Comparison of ENCODE assay signal across 1 cellular context in the genomic region with DNA sequence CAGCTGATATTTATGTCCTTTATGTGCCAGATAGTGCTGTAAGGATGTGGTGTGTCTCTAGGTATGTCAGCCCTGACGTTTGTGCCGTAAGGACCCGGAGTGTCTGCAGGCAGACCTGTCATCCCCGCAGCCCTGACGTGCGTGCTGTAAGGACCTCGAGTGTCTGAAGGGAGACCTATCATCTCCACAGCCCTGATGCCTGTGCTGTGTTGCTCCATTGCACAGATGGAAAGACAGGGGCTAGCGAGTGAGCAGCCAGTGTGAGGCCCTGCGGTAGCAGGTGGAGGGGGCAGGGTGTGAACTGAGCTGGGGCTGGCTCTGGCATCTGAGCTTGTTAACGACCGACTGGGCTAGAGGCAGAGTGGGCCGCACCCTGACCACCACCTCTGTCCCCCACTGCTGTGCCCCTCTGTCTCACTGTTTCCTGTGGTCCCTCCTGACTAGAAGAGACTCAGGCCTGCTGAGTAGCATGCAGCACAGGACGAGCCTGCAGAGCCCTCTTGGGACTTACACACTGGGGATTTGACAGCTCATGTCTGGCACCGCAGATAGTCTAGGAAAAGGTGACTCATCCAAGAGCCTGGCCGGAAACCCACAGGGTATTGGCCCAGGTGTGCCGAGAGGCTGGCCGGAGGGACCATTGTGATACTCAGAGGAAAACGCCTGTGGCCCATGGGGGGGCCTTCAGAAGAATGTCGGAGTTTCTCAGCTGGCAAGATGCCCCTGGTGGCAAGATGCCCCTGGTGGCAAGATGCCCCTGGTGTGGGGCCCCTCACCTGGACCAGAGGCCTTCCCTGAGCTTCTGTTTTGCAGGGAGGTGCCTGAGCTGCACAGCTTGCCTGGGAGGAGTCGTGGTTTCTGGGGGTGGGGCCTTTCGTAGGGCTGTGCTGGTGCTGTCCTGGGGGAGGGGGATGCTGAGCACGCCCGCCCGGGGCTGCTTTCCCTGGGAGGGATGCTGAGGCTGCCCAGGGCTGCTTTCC.
TF ChIP-seq lines count a peak whose summit lies in the region.

No MANE protein-coding gene starts in this region.

TF ChIP-seq in K562, 482 proteins besides CTCF, POLR2A, EP300 and RAD21 (continued from another document and continues in another):
- no peak for TF ChIP-seq ZNF175 (CRISPR knock-in tag; IDR thresholded peaks at IDR 0.05; ENCODE audit: low read depth)
- TF ChIP-seq ZNF324 (CRISPR knock-in tag; IDR thresholded peaks at IDR 0.05), result no peak
- TF ChIP-seq SP2 (IDR thresholded peaks at IDR 0.05; ENCODE audit: extremely low read depth, low read depth, low read length, poor library complexity, severe bottlenecking), result no peak
- TF ChIP-seq, protein P1, sequence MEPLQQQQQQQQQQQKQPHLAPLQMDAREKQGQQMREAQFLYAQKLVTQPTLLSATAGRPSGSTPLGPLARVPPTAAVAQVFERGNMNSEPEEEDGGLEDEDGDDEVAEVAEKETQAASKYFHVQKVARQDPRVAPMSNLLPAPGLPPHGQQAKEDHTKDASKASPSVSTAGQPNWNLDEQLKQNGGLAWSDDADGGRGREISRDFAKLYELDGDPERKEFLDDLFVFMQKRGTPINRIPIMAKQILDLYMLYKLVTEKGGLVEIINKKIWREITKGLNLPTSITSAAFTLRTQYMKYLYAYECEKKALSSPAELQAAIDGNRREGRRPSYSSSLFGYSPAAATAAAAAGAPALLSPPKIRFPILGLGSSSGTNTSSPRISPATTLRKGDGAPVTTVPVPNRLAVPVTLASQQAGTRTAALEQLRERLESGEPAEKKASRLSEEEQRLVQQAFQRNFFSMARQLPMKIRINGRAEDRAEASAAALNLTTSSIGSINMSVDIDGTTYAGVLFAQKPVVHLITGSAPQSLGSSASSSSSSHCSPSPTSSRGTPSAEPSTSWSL (CRISPR knock-in tag; IDR thresholded peaks at IDR 0.05; ENCODE audit: borderline replicate concordance), result no peak
- TF ChIP-seq BRD9 (IDR thresholded peaks at IDR 0.05; ENCODE audit: low read depth, partially characterized antibody), result no peak
- TF ChIP-seq COPS2 (conservative IDR thresholded peaks at IDR 0.05), result no peak
- no peak for TF ChIP-seq SLC30A9 (CRISPR knock-in tag; IDR thresholded peaks at IDR 0.05)
- no peak for TF ChIP-seq ZNF76 (CRISPR knock-in tag; IDR thresholded peaks at IDR 0.05; ENCODE audit: borderline replicate concordance)
- TF ChIP-seq RBM22 (IDR thresholded peaks at IDR 0.05; ENCODE audit: low read depth, low read length, poor library complexity, severe bottlenecking), result no peak
- no peak for TF ChIP-seq NCOA2 (IDR thresholded peaks at IDR 0.05; ENCODE audit: partially characterized antibody in 2 of 2)
- no peak for TF ChIP-seq RBM34 (IDR thresholded peaks at IDR 0.05; ENCODE audit: borderline replicate concordance, insufficient read depth, low read length)
- TF ChIP-seq, protein P2, sequence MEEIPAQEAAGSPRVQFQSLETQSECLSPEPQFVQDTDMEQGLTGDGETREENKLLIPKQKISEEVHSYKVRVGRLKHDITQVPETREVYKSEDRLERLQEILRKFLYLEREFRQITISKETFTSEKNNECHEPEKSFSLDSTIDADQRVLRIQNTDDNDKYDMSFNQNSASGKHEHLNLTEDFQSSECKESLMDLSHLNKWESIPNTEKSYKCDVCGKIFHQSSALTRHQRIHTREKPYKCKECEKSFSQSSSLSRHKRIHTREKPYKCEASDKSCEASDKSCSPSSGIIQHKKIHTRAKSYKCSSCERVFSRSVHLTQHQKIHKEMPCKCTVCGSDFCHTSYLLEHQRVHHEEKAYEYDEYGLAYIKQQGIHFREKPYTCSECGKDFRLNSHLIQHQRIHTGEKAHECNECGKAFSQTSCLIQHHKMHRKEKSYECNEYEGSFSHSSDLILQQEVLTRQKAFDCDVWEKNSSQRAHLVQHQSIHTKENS (CRISPR knock-in tag; IDR thresholded peaks at IDR 0.05), result no peak
- TF ChIP-seq HNRNPUL1 (IDR thresholded peaks at IDR 0.05; ENCODE audit: low read length), result no peak
- TF ChIP-seq MED1 (CRISPR knock-in tag; IDR thresholded peaks at IDR 0.05; ENCODE audit: borderline replicate concordance), result no peak
- no peak for TF ChIP-seq FOXM1 (IDR thresholded peaks at IDR 0.05; ENCODE audit: low read depth)
- TF ChIP-seq FOXM1 (CRISPR knock-in tag; IDR thresholded peaks at IDR 0.05; ENCODE audit: low read depth), result no peak
- no peak for TF ChIP-seq PHB (CRISPR knock-in tag; IDR thresholded peaks at IDR 0.05)
- no peak for TF ChIP-seq RBM17 (IDR thresholded peaks at IDR 0.05; ENCODE audit: borderline replicate concordance, low read depth, low read length)
- no peak for TF ChIP-seq ZNF41 (CRISPR knock-in tag; conservative IDR thresholded peaks at IDR 0.05)
- no peak for TF ChIP-seq ZNF23 (CRISPR knock-in tag; IDR thresholded peaks at IDR 0.05)
- no peak for TF ChIP-seq THRAP3 (IDR thresholded peaks at IDR 0.05; ENCODE audit: borderline replicate concordance)
- TF ChIP-seq MIER1 (IDR thresholded peaks at IDR 0.05; ENCODE audit: low read depth), result no peak
- no peak for TF ChIP-seq ZNF347 (CRISPR knock-in tag; IDR thresholded peaks at IDR 0.05; ENCODE audit: low read depth)
- TF ChIP-seq, protein P3, sequence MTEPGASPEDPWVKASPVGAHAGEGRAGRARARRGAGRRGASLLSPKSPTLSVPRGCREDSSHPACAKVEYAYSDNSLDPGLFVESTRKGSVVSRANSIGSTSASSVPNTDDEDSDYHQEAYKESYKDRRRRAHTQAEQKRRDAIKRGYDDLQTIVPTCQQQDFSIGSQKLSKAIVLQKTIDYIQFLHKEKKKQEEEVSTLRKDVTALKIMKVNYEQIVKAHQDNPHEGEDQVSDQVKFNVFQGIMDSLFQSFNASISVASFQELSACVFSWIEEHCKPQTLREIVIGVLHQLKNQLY (CRISPR knock-in tag; conservative IDR thresholded peaks at IDR 0.05), result no peak
- no peak for TF ChIP-seq SNRNP70 (optimal IDR thresholded peaks at IDR 0.05; ENCODE audit: low read depth, low read length)
- no peak for TF ChIP-seq ZKSCAN8 (CRISPR knock-in tag; IDR thresholded peaks at IDR 0.05)
- no peak for TF ChIP-seq GABPB1 (CRISPR knock-in tag; IDR thresholded peaks at IDR 0.05)
- TF ChIP-seq CXXC5 (CRISPR knock-in tag; IDR thresholded peaks at IDR 0.05), result no peak
- TF ChIP-seq, protein P4, sequence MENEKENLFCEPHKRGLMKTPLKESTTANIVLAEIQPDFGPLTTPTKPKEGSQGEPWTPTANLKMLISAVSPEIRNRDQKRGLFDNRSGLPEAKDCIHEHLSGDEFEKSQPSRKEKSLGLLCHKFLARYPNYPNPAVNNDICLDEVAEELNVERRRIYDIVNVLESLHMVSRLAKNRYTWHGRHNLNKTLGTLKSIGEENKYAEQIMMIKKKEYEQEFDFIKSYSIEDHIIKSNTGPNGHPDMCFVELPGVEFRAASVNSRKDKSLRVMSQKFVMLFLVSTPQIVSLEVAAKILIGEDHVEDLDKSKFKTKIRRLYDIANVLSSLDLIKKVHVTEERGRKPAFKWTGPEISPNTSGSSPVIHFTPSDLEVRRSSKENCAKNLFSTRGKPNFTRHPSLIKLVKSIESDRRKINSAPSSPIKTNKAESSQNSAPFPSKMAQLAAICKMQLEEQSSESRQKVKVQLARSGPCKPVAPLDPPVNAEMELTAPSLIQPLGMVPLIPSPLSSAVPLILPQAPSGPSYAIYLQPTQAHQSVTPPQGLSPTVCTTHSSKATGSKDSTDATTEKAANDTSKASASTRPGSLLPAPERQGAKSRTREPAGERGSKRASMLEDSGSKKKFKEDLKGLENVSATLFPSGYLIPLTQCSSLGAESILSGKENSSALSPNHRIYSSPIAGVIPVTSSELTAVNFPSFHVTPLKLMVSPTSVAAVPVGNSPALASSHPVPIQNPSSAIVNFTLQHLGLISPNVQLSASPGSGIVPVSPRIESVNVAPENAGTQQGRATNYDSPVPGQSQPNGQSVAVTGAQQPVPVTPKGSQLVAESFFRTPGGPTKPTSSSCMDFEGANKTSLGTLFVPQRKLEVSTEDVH (IDR thresholded peaks at IDR 0.05; ENCODE audit: low read depth, partially characterized antibody), result no peak
- TF ChIP-seq SMAD1 (IDR thresholded peaks at IDR 0.05; ENCODE audit: low read depth, low read length, partially characterized antibody), result no peak
- no peak for TF ChIP-seq HNRNPH1 (optimal IDR thresholded peaks at IDR 0.05; ENCODE audit: low read depth, low read length)
- peak; percentile 98 for TF ChIP-seq FOSL1 (tag; conservative IDR thresholded peaks at IDR 0.05)
- TF ChIP-seq NR2C1 (IDR thresholded peaks at IDR 0.05), result no peak
- no peak for TF ChIP-seq NR2C1 (tag; IDR thresholded peaks at IDR 0.05)
- no peak for TF ChIP-seq KLF13 (tag; IDR thresholded peaks at IDR 0.05; ENCODE audit: borderline replicate concordance, low read depth)
- TF ChIP-seq, protein P5, sequence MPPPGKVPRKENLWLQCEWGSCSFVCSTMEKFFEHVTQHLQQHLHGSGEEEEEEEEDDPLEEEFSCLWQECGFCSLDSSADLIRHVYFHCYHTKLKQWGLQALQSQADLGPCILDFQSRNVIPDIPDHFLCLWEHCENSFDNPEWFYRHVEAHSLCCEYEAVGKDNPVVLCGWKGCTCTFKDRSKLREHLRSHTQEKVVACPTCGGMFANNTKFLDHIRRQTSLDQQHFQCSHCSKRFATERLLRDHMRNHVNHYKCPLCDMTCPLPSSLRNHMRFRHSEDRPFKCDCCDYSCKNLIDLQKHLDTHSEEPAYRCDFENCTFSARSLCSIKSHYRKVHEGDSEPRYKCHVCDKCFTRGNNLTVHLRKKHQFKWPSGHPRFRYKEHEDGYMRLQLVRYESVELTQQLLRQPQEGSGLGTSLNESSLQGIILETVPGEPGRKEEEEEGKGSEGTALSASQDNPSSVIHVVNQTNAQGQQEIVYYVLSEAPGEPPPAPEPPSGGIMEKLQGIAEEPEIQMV (tag; conservative IDR thresholded peaks at IDR 0.05; ENCODE audit: low read depth), result no peak
- no peak for TF ChIP-seq SMAD2 (IDR thresholded peaks at IDR 0.05; ENCODE audit: low read depth, low read length)
- peak; percentile 57 for TF ChIP-seq L3MBTL2 (IDR thresholded peaks at IDR 0.05)
- peak; percentile 74 for TF ChIP-seq POLR2AphosphoS5 (IDR thresholded peaks at IDR 0.05; ENCODE audit: control insufficient read depth, insufficient read depth, low read depth, low read length)
- TF ChIP-seq RBM25 (IDR thresholded peaks at IDR 0.05; ENCODE audit: low read depth, low read length, severe bottlenecking), result no peak
- no peak for TF ChIP-seq CREM (IDR thresholded peaks at IDR 0.05; ENCODE audit: low read depth)
- peak; percentile 72 for TF ChIP-seq ATF7 (IDR thresholded peaks at IDR 0.05)
- TF ChIP-seq ZNF780A (CRISPR knock-in tag; IDR thresholded peaks at IDR 0.05), result no peak
- TF ChIP-seq GTF2A2 (tag; IDR thresholded peaks at IDR 0.05), result no peak
- no peak for TF ChIP-seq ZNF232 (CRISPR knock-in tag; IDR thresholded peaks at IDR 0.05)
- TF ChIP-seq LCOR (CRISPR knock-in tag; IDR thresholded peaks at IDR 0.05), result no peak
- no peak for TF ChIP-seq ZFP30 (CRISPR knock-in tag; IDR thresholded peaks at IDR 0.05; ENCODE audit: borderline replicate concordance)
- TF ChIP-seq DDX20 (tag; IDR thresholded peaks at IDR 0.05; ENCODE audit: low read depth), result no peak
- no peak for TF ChIP-seq MECOM (CRISPR knock-in tag; IDR thresholded peaks at IDR 0.05)
- TF ChIP-seq MCM2 (IDR thresholded peaks at IDR 0.05; ENCODE audit: low read depth), result no peak
- no peak for TF ChIP-seq ZFX (CRISPR knock-in tag; IDR thresholded peaks at IDR 0.05)
- TF ChIP-seq, protein P6, sequence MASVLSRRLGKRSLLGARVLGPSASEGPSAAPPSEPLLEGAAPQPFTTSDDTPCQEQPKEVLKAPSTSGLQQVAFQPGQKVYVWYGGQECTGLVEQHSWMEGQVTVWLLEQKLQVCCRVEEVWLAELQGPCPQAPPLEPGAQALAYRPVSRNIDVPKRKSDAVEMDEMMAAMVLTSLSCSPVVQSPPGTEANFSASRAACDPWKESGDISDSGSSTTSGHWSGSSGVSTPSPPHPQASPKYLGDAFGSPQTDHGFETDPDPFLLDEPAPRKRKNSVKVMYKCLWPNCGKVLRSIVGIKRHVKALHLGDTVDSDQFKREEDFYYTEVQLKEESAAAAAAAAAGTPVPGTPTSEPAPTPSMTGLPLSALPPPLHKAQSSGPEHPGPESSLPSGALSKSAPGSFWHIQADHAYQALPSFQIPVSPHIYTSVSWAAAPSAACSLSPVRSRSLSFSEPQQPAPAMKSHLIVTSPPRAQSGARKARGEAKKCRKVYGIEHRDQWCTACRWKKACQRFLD (CRISPR knock-in tag; IDR thresholded peaks at IDR 0.05), result no peak
- TF ChIP-seq, protein P7, sequence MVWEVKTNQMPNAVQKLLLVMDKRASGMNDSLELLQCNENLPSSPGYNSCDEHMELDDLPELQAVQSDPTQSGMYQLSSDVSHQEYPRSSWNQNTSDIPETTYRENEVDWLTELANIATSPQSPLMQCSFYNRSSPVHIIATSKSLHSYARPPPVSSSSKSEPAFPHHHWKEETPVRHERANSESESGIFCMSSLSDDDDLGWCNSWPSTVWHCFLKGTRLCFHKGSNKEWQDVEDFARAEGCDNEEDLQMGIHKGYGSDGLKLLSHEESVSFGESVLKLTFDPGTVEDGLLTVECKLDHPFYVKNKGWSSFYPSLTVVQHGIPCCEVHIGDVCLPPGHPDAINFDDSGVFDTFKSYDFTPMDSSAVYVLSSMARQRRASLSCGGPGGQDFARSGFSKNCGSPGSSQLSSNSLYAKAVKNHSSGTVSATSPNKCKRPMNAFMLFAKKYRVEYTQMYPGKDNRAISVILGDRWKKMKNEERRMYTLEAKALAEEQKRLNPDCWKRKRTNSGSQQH (CRISPR knock-in tag; IDR thresholded peaks at IDR 0.05), result no peak
- TF ChIP-seq NFIC (IDR thresholded peaks at IDR 0.05), result peak; percentile 52
- TF ChIP-seq STAT5B (CRISPR knock-in tag; IDR thresholded peaks at IDR 0.05), result no peak
- no peak for TF ChIP-seq YBX1 (IDR thresholded peaks at IDR 0.05)
- no peak for TF ChIP-seq TGIF2 (CRISPR knock-in tag; IDR thresholded peaks at IDR 0.05)
- TF ChIP-seq, protein P8, sequence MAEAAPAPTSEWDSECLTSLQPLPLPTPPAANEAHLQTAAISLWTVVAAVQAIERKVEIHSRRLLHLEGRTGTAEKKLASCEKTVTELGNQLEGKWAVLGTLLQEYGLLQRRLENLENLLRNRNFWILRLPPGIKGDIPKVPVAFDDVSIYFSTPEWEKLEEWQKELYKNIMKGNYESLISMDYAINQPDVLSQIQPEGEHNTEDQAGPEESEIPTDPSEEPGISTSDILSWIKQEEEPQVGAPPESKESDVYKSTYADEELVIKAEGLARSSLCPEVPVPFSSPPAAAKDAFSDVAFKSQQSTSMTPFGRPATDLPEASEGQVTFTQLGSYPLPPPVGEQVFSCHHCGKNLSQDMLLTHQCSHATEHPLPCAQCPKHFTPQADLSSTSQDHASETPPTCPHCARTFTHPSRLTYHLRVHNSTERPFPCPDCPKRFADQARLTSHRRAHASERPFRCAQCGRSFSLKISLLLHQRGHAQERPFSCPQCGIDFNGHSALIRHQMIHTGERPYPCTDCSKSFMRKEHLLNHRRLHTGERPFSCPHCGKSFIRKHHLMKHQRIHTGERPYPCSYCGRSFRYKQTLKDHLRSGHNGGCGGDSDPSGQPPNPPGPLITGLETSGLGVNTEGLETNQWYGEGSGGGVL (CRISPR knock-in tag; IDR thresholded peaks at IDR 0.05), result no peak
- TF ChIP-seq RFX1 (IDR thresholded peaks at IDR 0.05), result no peak
